In the genomic region with DNA sequence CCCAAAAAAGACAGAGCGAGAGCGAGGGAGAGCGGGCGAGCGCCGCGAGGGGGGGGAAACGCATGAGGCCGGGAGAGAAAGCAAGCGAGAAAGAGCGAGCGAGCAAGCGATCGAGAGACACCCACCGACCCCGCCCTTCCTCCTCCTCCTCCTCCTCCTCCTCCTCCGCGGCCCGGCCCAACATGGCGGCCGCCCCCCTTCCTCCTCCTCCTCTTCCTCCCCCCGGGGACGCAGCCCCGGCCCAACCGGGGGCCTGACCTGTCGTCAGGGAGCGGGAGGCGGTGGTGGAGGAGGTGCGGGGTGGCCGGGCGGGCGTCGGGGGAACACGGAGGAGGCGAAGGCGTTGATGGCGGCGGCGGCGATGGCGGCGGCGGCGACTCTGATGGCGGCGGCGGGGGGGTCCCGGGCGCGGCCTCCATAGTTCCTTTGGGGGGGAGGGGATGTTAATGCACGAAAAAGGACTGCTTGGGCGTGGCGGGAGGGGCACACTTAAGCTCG, we compare ENCODE assay signal across 8 cellular contexts. TPM values are rescaled to one million over a fixed set of nuclear protein-coding genes. Genes with fewer than 3 reads are reported as not detected.
DNase-seq lines count a peak whose midpoint lies in the region; ATAC-seq, FAIRE-seq and TF ChIP-seq lines count a peak whose summit lies in the region.

No MANE protein-coding gene starts in this region.

- ATAC-seq in HG02885 (IDR thresholded peaks at IDR 0.05; ENCODE audit: poor library complexity, unreplicated experiment) (peak; percentile 26), GM18858 (IDR thresholded peaks at IDR 0.05; ENCODE audit: unreplicated experiment) (no peak)
- ATAC-seq in activated CD4-positive, CD25-positive, alpha-beta regulatory T cell treated with anti-CD3 and anti-CD28 coated beads, Interleukin-2, amount 50 U/mL, for 24 hours, result peak; percentile 15

- H3K9me3 ChIP-seq in kidney (ENCODE audit: control insufficient read depth in 1 of 2, low read length in 2 of 2), result no peaks in the 10 kb centered on the region

- intact Hi-C loops in kidney (cut with DNase I), result no loop called here

- H3K4me1 ChIP-seq in kidney (ENCODE audit: control insufficient read depth in 1 of 2, insufficient read depth in 1 of 2, low read depth in 1 of 2, low read length in 2 of 2), result peaks cover 23 to 31% of the 10 kb centered on the region in 2 donors

- FAIRE-seq in G401.6 (lab: Jason Lieb, UNC) (peak; percentile 41), kidney (lab: Jason Lieb, UNC) (no peak)

- peak; percentile 74 for DNase-seq in NCI-H2196 treated with DMSO at 0.1 percent for 48 hours (lab: John Stamatoyannopoulos, UW; ENCODE audit: unreplicated experiment)
- DNase-seq in central memory CD4-positive, alpha-beta T cell, result peak; percentile 86
- DNase-seq in kidney, result peak; percentile 97
- DNase-seq in stimulated activated CD4-positive, alpha-beta T cell treated with anti-CD3 and anti-CD28 coated beads, Interleukin-15, amount 100 ng/mL, for 1 hour (ENCODE audit: low read depth in 1 of 2, low spot score in 1 of 2), result peak; percentile 78 to 83

- no peak for TF ChIP-seq CTCF in kidney (IDR thresholded peaks at IDR 0.05; ENCODE audit: borderline replicate concordance, extremely low read depth, insufficient read depth)

- H3K27ac ChIP-seq in kidney (ENCODE audit: low read depth in 2 of 2, low read length in 2 of 2), result peak overlapping the region; percentile 100

- H3K9ac ChIP-seq in kidney (ENCODE audit: low read length in 2 of 2), result peak overlapping the region; percentile 92 to 100

- no peaks in the 10 kb centered on the region for H3K36me3 ChIP-seq in kidney (ENCODE audit: control insufficient read depth in 1 of 2, insufficient read depth in 2 of 2, low read length in 2 of 2)

- peak overlapping the region; percentile 87 to 89 for H3K4me3 ChIP-seq in kidney (ENCODE audit: low read length in 2 of 2)

RNA-seq across cellular contexts. Expression of gene ZC3H4, which starts 1.4 kb away (rescaled TPM):
- total RNA-seq in kidney, result 55.2 TPM
- 5.7 TPM for polyA plus RNA-seq in kidney (ENCODE audit: insufficient read depth, low read depth, low replicate concordance)

RNA-seq across cellular contexts. Expression of gene SAE1, which starts 18.4 kb away (rescaled TPM):
- 49.4 TPM for total RNA-seq in kidney
- 39.5 TPM for polyA plus RNA-seq in kidney (ENCODE audit: insufficient read depth, low read depth, low replicate concordance)
